In the genomic region with DNA sequence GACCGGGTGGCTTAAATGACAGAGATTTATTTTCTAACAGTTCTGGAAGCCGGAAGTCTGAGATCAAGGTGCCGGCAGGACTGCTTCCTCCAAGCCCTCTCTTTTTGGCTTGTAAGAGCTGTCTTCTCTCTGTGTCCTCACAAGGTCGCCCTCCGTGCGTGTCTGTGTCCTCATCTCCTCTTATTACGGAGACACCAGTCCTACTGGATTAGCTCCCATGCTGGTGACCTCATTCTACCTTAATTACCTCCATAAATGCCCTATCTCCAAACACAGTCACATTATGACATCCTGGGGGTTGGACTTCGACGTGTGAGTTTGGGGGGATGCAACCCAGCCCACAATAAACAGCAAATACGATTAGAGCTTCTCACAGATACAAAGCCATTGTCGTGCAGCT, we compare ENCODE assay signal across 1 cellular context.
TF ChIP-seq lines count a peak whose summit lies in the region.

No MANE protein-coding gene starts in this region.

TF ChIP-seq in endothelial cell of umbilical vein, 7 proteins besides CTCF, POLR2A, EP300 and RAD21:
- no peak for TF ChIP-seq GATA2 (IDR thresholded peaks at IDR 0.05; ENCODE audit: insufficient read depth, insufficient read length, low read depth, low read length)
- TF ChIP-seq FOS (IDR thresholded peaks at IDR 0.05; ENCODE audit: borderline replicate concordance, insufficient read depth, low read length), result no peak
- no peak for TF ChIP-seq EZH2 (IDR thresholded peaks at IDR 0.05; ENCODE audit: borderline replicate concordance, low read depth, low read length, severe bottlenecking)
- no peak for TF ChIP-seq MYC (IDR thresholded peaks at IDR 0.05; ENCODE audit: low read depth, low read length)
- TF ChIP-seq POLR2AphosphoS5 (IDR thresholded peaks at IDR 0.05; ENCODE audit: insufficient read depth, low read depth, low read length), result no peak
- no peak for TF ChIP-seq JUN (IDR thresholded peaks at IDR 0.05; ENCODE audit: borderline replicate concordance, insufficient read depth, insufficient read length, low read depth)
- TF ChIP-seq, protein P1, sequence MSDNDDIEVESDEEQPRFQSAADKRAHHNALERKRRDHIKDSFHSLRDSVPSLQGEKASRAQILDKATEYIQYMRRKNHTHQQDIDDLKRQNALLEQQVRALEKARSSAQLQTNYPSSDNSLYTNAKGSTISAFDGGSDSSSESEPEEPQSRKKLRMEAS (IDR thresholded peaks at IDR 0.05; ENCODE audit: insufficient read depth, insufficient read length), result no peak
